Comparison of ENCODE assay signal across 21 cellular contexts in the genomic region with DNA sequence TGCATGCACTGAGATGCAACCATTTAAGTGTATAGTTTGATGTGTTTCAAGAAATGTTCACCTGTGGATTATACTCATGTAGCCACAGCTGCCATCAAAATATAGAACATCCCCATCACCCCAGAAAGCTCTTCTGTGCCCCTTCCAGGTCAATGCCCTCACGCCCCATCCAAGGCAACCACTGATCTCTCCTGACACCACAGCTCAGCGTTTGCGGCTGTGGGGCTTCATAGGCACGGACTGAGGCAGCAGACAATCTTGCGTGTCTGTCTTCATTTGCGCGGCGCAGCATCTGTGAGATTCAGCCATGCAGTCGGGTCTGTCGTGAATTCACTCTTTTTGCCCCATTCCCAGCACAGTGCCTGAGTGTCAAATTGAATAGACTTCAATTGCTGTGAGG.
DNase-seq lines count a peak whose midpoint lies in the region; ATAC-seq, FAIRE-seq and TF ChIP-seq lines count a peak whose summit lies in the region.
"Had no signal": no experiment of that assay in that cellular context is flagged by ENCODE, and none has a peak within 500 bp of the region (broad histone marks: within the 10 kb centered on the region; RNA-seq: fewer than 3 reads in every experiment).

No MANE protein-coding gene starts in this region.

- no peak overlapping the region for H3K27ac ChIP-seq in endodermal cell (ENCODE audit: low read depth, low read length)
- H3K27ac ChIP-seq: A549, C4-2B had no signal

- POLR2A ChIA-PET in HEK293T (lab: Yijun Ruan, JAX), result no interaction called here

- H3K27me3 ChIP-seq in endodermal cell (ENCODE audit: control insufficient read depth, insufficient read depth, low read length, poor library complexity, severe bottlenecking), result no peaks in the 10 kb centered on the region

- CTCF ChIA-PET in HEK293T (lab: Yijun Ruan, JAX), result no interaction called here

- ATAC-seq in GM21528 (IDR thresholded peaks at IDR 0.05; ENCODE audit: low FRiP score, unreplicated experiment), result no peak
- ATAC-seq in left cardiac atrium, result no peak
- ATAC-seq: A549 had no signal

- H3K4me1 ChIP-seq in endodermal cell (ENCODE audit: control insufficient read depth, insufficient read depth, low read length), result no peaks in the 10 kb centered on the region
- H3K4me1 ChIP-seq: A549, BE2C, HAP-1 had no signal

- H3K9me3 Mint-ChIP-seq in endodermal cell (no peaks in the 10 kb centered on the region), osteocyte (ENCODE audit: unreplicated experiment) (peaks cover 5% of the 10 kb centered on the region)

- no peaks in the 10 kb centered on the region for H3K36me3 ChIP-seq in endodermal cell (ENCODE audit: control insufficient read depth, insufficient read depth, low read length)
- H3K36me3 ChIP-seq: BE2C, HAP-1 had no signal

- H3K9me3 ChIP-seq in endodermal cell (ENCODE audit: control insufficient read depth, low read length), result no peaks in the 10 kb centered on the region
- H3K9me3 ChIP-seq: BE2C, HAP-1 had no signal

- H3K27me3 Mint-ChIP-seq in endodermal cell (ENCODE audit: insufficient read depth), result peaks cover 23% of the 10 kb centered on the region
- H3K27me3 Mint-ChIP-seq in osteocyte (ENCODE audit: unreplicated experiment), result no peaks in the 10 kb centered on the region

- DNase-seq in HEK293T (ENCODE audit: extremely low spot score) (peak; percentile 1), endodermal cell (peak; percentile 34), osteocyte (ENCODE audit: extremely low spot score, unreplicated experiment) (peak; percentile 46), urothelium cell line (ENCODE audit: low spot score) (peak; percentile 0), left cardiac atrium (no peak), HUDEP-2 (lab: John Stamatoyannopoulos, UW; ENCODE audit: unreplicated experiment in 76 of 76) (no peak)
- DNase-seq: BE2C; CD4-positive, alpha-beta memory T cell; DMS153; DMS79 treated with DMSO at 0.1 percent for 48 hours; EL; GOT3; HFFc6; IMR-90 had no signal

- no peak for TF ChIP-seq CTCF in endodermal cell (conservative IDR thresholded peaks at IDR 0.05)
- no peak for TF ChIP-seq CTCF in osteocyte (IDR thresholded peaks at IDR 0.05)

- H3K4me3 Mint-ChIP-seq in endodermal cell, result no peak overlapping the region
- no peak overlapping the region for H3K4me3 Mint-ChIP-seq in osteocyte (ENCODE audit: unreplicated experiment)
- H3K4me3 Mint-ChIP-seq: CD4-positive, alpha-beta memory T cell; HFFc6 had no signal

- no peaks in the 10 kb centered on the region for H3K36me3 Mint-ChIP-seq in endodermal cell (ENCODE audit: low read depth)
- no peaks in the 10 kb centered on the region for H3K36me3 Mint-ChIP-seq in osteocyte (ENCODE audit: unreplicated experiment)
- H3K36me3 Mint-ChIP-seq: CD4-positive, alpha-beta memory T cell had no signal

- no peak overlapping the region for H3K4me3 ChIP-seq in endodermal cell (ENCODE audit: low read length)
- H3K4me3 ChIP-seq: A549, HAP-1 had no signal

- peaks cover 14% of the 10 kb centered on the region for H3K4me1 Mint-ChIP-seq in endodermal cell
- no peaks in the 10 kb centered on the region for H3K4me1 Mint-ChIP-seq in osteocyte (ENCODE audit: unreplicated experiment)
- H3K4me1 Mint-ChIP-seq: CD4-positive, alpha-beta memory T cell had no signal

- no peak overlapping the region for H3K27ac Mint-ChIP-seq in endodermal cell
- H3K27ac Mint-ChIP-seq in osteocyte (ENCODE audit: unreplicated experiment), result no peak overlapping the region
- H3K27ac Mint-ChIP-seq: CD4-positive, alpha-beta memory T cell; HFFc6 had no signal

- FAIRE-seq in urothelium cell line (lab: Jason Lieb, UNC), result peak; percentile 27
- FAIRE-seq: D721Med, G401.6, GM12892 had no signal

- intact Hi-C loops in left cardiac atrium (cut with DNase I), result no loop called here

- H3K9ac ChIP-seq in endodermal cell (ENCODE audit: extremely low read depth, low read length, poor library complexity, severe bottlenecking), result no peak overlapping the region

- 86 to 90% methylated on average over 9 to 10 of the region's 10 CpGs for WGBS in endodermal cell (ENCODE audit: insufficient coverage in 1 of 2, insufficient read length in 1 of 2), 2 experiments

TF ChIP-seq in HEK293T, 16 proteins besides CTCF, POLR2A, EP300 and RAD21:
- no peak for TF ChIP-seq ZNF384 (IDR thresholded peaks at IDR 0.05)
- TF ChIP-seq HDGF (IDR thresholded peaks at IDR 0.05; ENCODE audit: borderline replicate concordance), result no peak
TF ChIP-seq in HEK293T: peak in this region for 0.

Comparison
In these comparisons a context has a peak if more than half of its experiments do, and no peak if none do; other contexts are left out.
1. DNase-seq: peak in HEK293T (single experiment), endodermal cell (single experiment), osteocyte (single experiment) and urothelium cell line (single experiment); none in left cardiac atrium (single experiment) and HUDEP-2 (0 of 76).